In genomic region chr10:104416851-104417250, GRCh38 we compare ENCODE assay signal across 22 cellular contexts.
"Had no signal": no experiment of that assay in that cellular context is flagged by ENCODE, and none has a peak within 500 bp of the region (broad histone marks: within the 10 kb centered on the region; RNA-seq: fewer than 3 reads in every experiment).

No MANE protein-coding gene starts in this region.

- H3K36me3 ChIP-seq: adrenal gland had no signal

- H3K27ac ChIP-seq: adrenal gland, PC-9 had no signal

- FAIRE-seq: TTC549 had no signal

- H3K27me3 ChIP-seq: adrenal gland had no signal

- H3K4me3 ChIP-seq: adrenal gland, PC-9 had no signal

- DNase-seq: activated CD4-positive, alpha-beta memory T cell treated with anti-CD3 and anti-CD28 coated beads, Interleukin-2, amount 10 ng/mL, durations not matched to agents 7 days and 5 days; activated CD4-positive, alpha-beta T cell treated with anti-CD3 and anti-CD28 coated beads, Interleukin-2, amount 50 U/mL, for 1 hour; activated CD4-positive, CD25-positive, alpha-beta regulatory T cell; activated naive CD4-positive, alpha-beta T cell treated with anti-CD3 and anti-CD28 coated beads, Interleukin-2, amount 50 U/mL, for 16 hours; activated naive CD8-positive, alpha-beta T cell treated with anti-CD3 and anti-CD28 coated beads, Interleukin-2, amount 10 ng/mL, durations not matched to agents 7 days and 5 days; activated T-cell treated with anti-CD3 and anti-CD28 coated beads for 4 hours; activated T-cell treated with anti-CD3 and anti-CD28 coated beads, Interleukin-2, amount 50 U/mL, for 48 hours; adrenal gland; anterior cingulate cortex; cerebellar nuclear complex; MM.1S; NCI-H1105; NCI-H146; NCI-H187 treated with DMSO at 0.1 percent for 48 hours; NCI-H2081 treated with DMSO at 0.1 percent for 48 hours; NCI-H446; NCI-H524; PC-9; SHP77 treated with DMSO at 0.1 percent for 48 hours; T-helper 17 cell; T1000 had no signal

- H3K4me2 ChIP-seq: PC-9 had no signal

- H3K4me1 ChIP-seq: adrenal gland had no signal

- H3K9me3 ChIP-seq: adrenal gland had no signal

- H2AFZ ChIP-seq: PC-9 had no signal
